In the genomic region with DNA sequence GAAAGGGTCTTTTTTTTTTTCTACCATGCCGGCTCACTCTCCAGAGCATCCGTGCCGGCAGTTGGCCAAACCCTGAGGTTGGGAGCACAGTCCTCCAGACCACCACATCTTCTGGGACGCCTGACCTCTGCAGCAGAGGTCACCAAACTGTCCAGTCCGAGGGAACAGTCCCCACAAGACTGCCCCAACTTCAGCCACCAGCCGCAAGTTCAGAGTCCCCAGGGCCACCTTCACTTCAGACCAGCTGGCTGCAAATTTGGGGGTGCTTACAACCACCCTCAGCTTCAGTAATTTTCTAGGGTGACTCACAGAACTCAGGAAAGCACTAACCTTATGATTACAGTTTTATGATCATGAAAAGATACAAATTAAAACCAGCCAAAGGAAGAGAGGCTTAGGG, we compare ENCODE assay signal across 17 cellular contexts. TPM values are rescaled to one million over a fixed set of nuclear protein-coding genes. Genes with fewer than 3 reads are reported as not detected.
A peak's percentile ranks its signal among the peaks of the same experiment; 100 is the strongest.
DNase-seq lines count a peak whose midpoint lies in the region; ATAC-seq and TF ChIP-seq lines count a peak whose summit lies in the region.
"Had no signal": no experiment of that assay in that cellular context is flagged by ENCODE, and none has a peak within 500 bp of the region (broad histone marks: within the 10 kb centered on the region; RNA-seq: fewer than 3 reads in every experiment).

No MANE protein-coding gene starts in this region.

- no peak overlapping the region for H3K27ac ChIP-seq in BLaER1 treated with 17β-estradiol and CSF1 and Interleukin-3, amounts not matched to agents 10 nM and 100 nM
- no peak overlapping the region for H3K27ac ChIP-seq in colonic mucosa
- H3K27ac ChIP-seq: A549, GM23248 had no signal

- no peak overlapping the region for H3K4me3 Mint-ChIP-seq in activated T-cell treated with anti-CD3 and anti-CD28 coated beads, Interleukin-2, amount 50 U/mL, for 24 hours
- H3K4me3 Mint-ChIP-seq: CD8-positive, alpha-beta memory T cell; IgD-negative memory B cell had no signal

- H3K36me3 Mint-ChIP-seq in activated T-cell treated with anti-CD3 and anti-CD28 coated beads, Interleukin-2, amount 50 U/mL, for 24 hours (ENCODE audit: low read depth), result no peaks in the 10 kb centered on the region
- H3K36me3 Mint-ChIP-seq: IgD-negative memory B cell had no signal

- H3K27me3 Mint-ChIP-seq in activated T-cell treated with anti-CD3 and anti-CD28 coated beads, Interleukin-2, amount 50 U/mL, for 24 hours, result peaks cover 26% of the 10 kb centered on the region

- intact Hi-C loops in colonic mucosa (cut with DNase I), result loop anchor here (5.0 kb wide), 1 partner anchor 67 kb away; no protein-coding TSS in a partner anchor

- peaks cover 4% of the 10 kb centered on the region for H3K9me3 Mint-ChIP-seq in activated T-cell treated with anti-CD3 and anti-CD28 coated beads, Interleukin-2, amount 50 U/mL, for 24 hours

- H3K27ac Mint-ChIP-seq in activated T-cell treated with anti-CD3 and anti-CD28 coated beads, Interleukin-2, amount 50 U/mL, for 24 hours, result no peak overlapping the region
- H3K27ac Mint-ChIP-seq: CD8-positive, alpha-beta memory T cell had no signal

- H3K4me1 Mint-ChIP-seq in activated T-cell treated with anti-CD3 and anti-CD28 coated beads, Interleukin-2, amount 50 U/mL, for 24 hours (ENCODE audit: low read depth), result no peaks in the 10 kb centered on the region

- peaks cover 6 to 13% (median 11%) of the 10 kb centered on the region in 10 experiments; a peak in 18 of 20 replicates for H3K4me1 ChIP-seq in BLaER1 treated with 17β-estradiol and CSF1 and Interleukin-3, amounts not matched to agents 10 nM and 100 nM
- peaks cover 2% of the 10 kb centered on the region for H3K4me1 ChIP-seq in NT2/D1 (ENCODE audit: insufficient read depth, insufficient read length)
- no peaks in the 10 kb centered on the region for H3K4me1 ChIP-seq in colonic mucosa
- H3K4me1 ChIP-seq: A549, BE2C had no signal

- peak overlapping the region in 10 of 11 experiments; percentile 32 to 64 (median 52); a peak in 20 of 22 replicates for H3K4me2 ChIP-seq in BLaER1 treated with 17β-estradiol and CSF1 and Interleukin-3, amounts not matched to agents 10 nM and 100 nM

- DNase-seq in NT2/D1 (ENCODE audit: low read depth, low spot score) (no peak), colonic mucosa (peak; percentile 15), left lobe of liver (ENCODE audit: low spot score) (peak; percentile 37), cortex of kidney (lab: John Stamatoyannopoulos, UW) (no peak), cerebellar nuclear complex (lab: John Stamatoyannopoulos, UW) (no peak)
- no peak for DNase-seq in activated T-cell treated with anti-CD3 and anti-CD28 coated beads, Interleukin-2, amount 50 U/mL, for 24 hours
- no peak for DNase-seq in stimulated activated CD4-positive, alpha-beta T cell treated with anti-CD3 and anti-CD28 coated beads, Interleukin-15, amount 100 ng/mL, for 24 hours
- DNase-seq: Caco-2; CD8-positive, alpha-beta memory T cell; GM23248; H7 had no signal

- H4K20me1 ChIP-seq in BLaER1 treated with 17β-estradiol and CSF1 and Interleukin-3, amounts not matched to agents 10 nM and 100 nM, result no peaks in the 10 kb centered on the region

- no peak for TF ChIP-seq CTCF in colonic mucosa (IDR thresholded peaks at IDR 0.05)

- no peak for ATAC-seq in left lobe of liver

- no peaks in the 10 kb centered on the region for H3K27me3 ChIP-seq in BLaER1 treated with 17β-estradiol and CSF1 and Interleukin-3, amounts not matched to agents 10 nM and 100 nM
- H3K27me3 ChIP-seq in NT2/D1 (ENCODE audit: insufficient read depth, insufficient read length), result no peaks in the 10 kb centered on the region
- H3K27me3 ChIP-seq in colonic mucosa, result no peaks in the 10 kb centered on the region
- H3K27me3 ChIP-seq: BE2C had no signal

- no peaks in the 10 kb centered on the region for H3K36me3 ChIP-seq in BLaER1 treated with 17β-estradiol and CSF1 and Interleukin-3, amounts not matched to agents 10 nM and 100 nM
- H3K36me3 ChIP-seq in NT2/D1 (ENCODE audit: insufficient read depth, insufficient read length, low read length), result no peaks in the 10 kb centered on the region
- no peaks in the 10 kb centered on the region for H3K36me3 ChIP-seq in colonic mucosa
- H3K36me3 ChIP-seq: BE2C had no signal

- H3K9me3 ChIP-seq in BLaER1 treated with 17β-estradiol and CSF1 and Interleukin-3, amounts not matched to agents 10 nM and 100 nM (replicated peaks in 1 of 11), result 0 out of 22 replicates have a peak, but pooled peaks cover 0 to 9% (median 0%) of the 10 kb centered on the region in 11 experiments
- H3K9me3 ChIP-seq in NT2/D1 (ENCODE audit: insufficient read depth, low read length) (no peaks in the 10 kb centered on the region), colonic mucosa (no peaks in the 10 kb centered on the region)
- H3K9me3 ChIP-seq: A549, BE2C, Caco-2 had no signal

- no peak overlapping the region for H3K4me3 ChIP-seq in BLaER1 treated with 17β-estradiol and CSF1 and Interleukin-3, amounts not matched to agents 10 nM and 100 nM
- H3K4me3 ChIP-seq in NT2/D1 (ENCODE audit: insufficient read length, low read depth) (no peak overlapping the region), colonic mucosa (no peak overlapping the region)
- H3K4me3 ChIP-seq: A549, GM23248 had no signal

- peak overlapping the region in 2 of 11 experiments; percentile 21 to 30; a peak in 1 of 22 replicates for H3K9ac ChIP-seq in BLaER1 treated with 17β-estradiol and CSF1 and Interleukin-3, amounts not matched to agents 10 nM and 100 nM
- peak overlapping the region; percentile 10 for H3K9ac ChIP-seq in NT2/D1 (ENCODE audit: insufficient read length, low read depth)
- no peak overlapping the region for H3K9ac ChIP-seq in colonic mucosa (ENCODE audit: low read depth in 2 of 2, low read length in 2 of 2)
- H3K9ac ChIP-seq: GM23248 had no signal

RNA-seq across cellular contexts. Expression of gene PLA2G4D, which starts 28.9 kb away (rescaled TPM):
- total RNA-seq in colonic mucosa (under 1 TPM; 0.24 to 0.27 TPM), left lobe of liver (not detected)
- total RNA-seq: Caco-2; CD8-positive, alpha-beta memory T cell; Daoy; GM23248 had no signal

RNA-seq across cellular contexts. Expression of gene PLA2G4E, which starts 44.6 kb away (rescaled TPM):
- under 1 TPM in 1 of 2 donors, not detected in 1; 0.67 TPM for total RNA-seq in colonic mucosa
- not detected for total RNA-seq in left lobe of liver
- total RNA-seq: CD8-positive, alpha-beta memory T cell; Daoy; GM23248; H7; HT-29 had no signal

Comparison
In these comparisons a context has a peak if more than half of its experiments do, and no peak if none do; other contexts are left out.
1. DNase-seq: peak in colonic mucosa (single experiment) and left lobe of liver (single experiment); none in NT2/D1 (single experiment), cortex of kidney (single experiment), cerebellar nuclear complex (0 of 2), activated T-cell treated with anti-CD3 and anti-CD28 coated beads, Interleukin-2, amount 50 U/mL, for 24 hours (single experiment) and stimulated activated CD4-positive, alpha-beta T cell treated with anti-CD3 and anti-CD28 coated beads, Interleukin-15, amount 100 ng/mL, for 24 hours (single experiment).